8 cellular contexts compared by ENCODE assay signal in the genomic region with DNA sequence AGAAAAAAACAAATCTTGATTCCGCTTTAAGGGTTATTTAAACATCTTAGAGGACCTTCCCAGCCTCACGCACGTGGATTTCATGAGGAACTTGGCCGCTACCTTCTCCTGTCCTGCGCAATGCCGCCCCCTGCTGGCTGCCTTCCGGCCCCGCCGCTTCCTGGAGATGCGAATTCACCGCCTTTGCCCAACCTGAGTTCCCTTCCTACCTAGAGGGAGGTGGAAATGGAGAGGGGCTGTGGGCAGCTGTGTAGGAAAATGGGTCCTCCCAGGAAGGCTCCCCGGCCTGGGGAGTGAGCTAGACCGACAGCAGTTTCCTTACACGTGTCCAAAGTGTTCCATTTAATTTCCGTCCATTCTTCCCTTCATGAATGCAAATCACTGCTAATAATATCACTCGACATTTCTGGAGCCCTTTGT. TPM values are rescaled to one million over a fixed set of nuclear protein-coding genes. Genes with fewer than 3 reads are reported as not detected.
DNase-seq lines count a peak whose midpoint lies in the region; ATAC-seq, FAIRE-seq and TF ChIP-seq lines count a peak whose summit lies in the region.

No MANE protein-coding gene starts in this region.

- no peaks in the 10 kb centered on the region for H3K79me2 ChIP-seq in endothelial cell of umbilical vein (ENCODE audit: control insufficient read depth, insufficient read depth, low read length)

- CTCF ChIA-PET in endothelial cell of umbilical vein (lab: Charles Lee), result interaction anchor here (1.0 to 8.7 kb wide), 6 partner anchors 9 to 1138 kb away, joined by 3 to 91 read pairs (median 6); partner anchors contain the start of gene NETO2

- intact Hi-C loops in endothelial cell of umbilical vein (cut with micrococcal nuclease), result loop anchor here (1.0 to 5.0 kb wide), 7 partner anchors 40 to 1208 kb away; partner anchors contain the start of genes ITFG1 and PHKB

- no peaks in the 10 kb centered on the region for H3K4me1 ChIP-seq in endothelial cell of umbilical vein (ENCODE audit: control insufficient read depth, extremely low read depth, insufficient read depth, low read length)

- POLR2A ChIA-PET in endothelial cell of umbilical vein (lab: Charles Lee), result no interaction called here

- DNase-seq in ELF-1 (ENCODE audit: low read depth, low spot score) (peak; percentile 87), NOMO-1 treated with dmso at 0.1 percent for 144 hours (lab: John Stamatoyannopoulos, UW; ENCODE audit: unreplicated experiment) (peak; percentile 59), endothelial cell of umbilical vein (ENCODE audit: low read depth, low spot score) (peak; percentile 63), midbrain (lab: John Stamatoyannopoulos, UW) (peak; percentile 80)
- DNase-seq in activated CD8-positive, alpha-beta memory T cell treated with anti-CD3 and anti-CD28 coated beads, Interleukin-2, amount 50 U/mL, for 24 hours (ENCODE audit: extremely low read depth), result peak; percentile 67
- DNase-seq in stimulated activated CD8-positive, alpha-beta memory T cell treated with anti-CD3 and anti-CD28 coated beads, Interleukin-15, amount 100 ng/mL, for 48 hours (ENCODE audit: low read depth in 2 of 2), result peak; percentile 68 to 69

- H4K20me1 ChIP-seq in endothelial cell of umbilical vein (replicated peaks; ENCODE audit: control insufficient read depth, extremely low read depth, insufficient read depth, low read length), result no peaks in the 10 kb centered on the region

- H3K4me3 ChIP-seq in endothelial cell of umbilical vein (replicated peaks in 1 of 3; ENCODE audit: insufficient read depth in 1 of 3, low read depth in 1 of 3, low read length in 3 of 3), result no peak overlapping the region

- peak; percentile 49 for ATAC-seq in HG03432 (IDR thresholded peaks at IDR 0.05; ENCODE audit: unreplicated experiment)
- ATAC-seq in HG03469 (IDR thresholded peaks at IDR 0.05; ENCODE audit: unreplicated experiment), result no peak

- H3K36me3 ChIP-seq in endothelial cell of umbilical vein (ENCODE audit: control insufficient read depth in 2 of 2, extremely low read depth in 1 of 2, insufficient read depth in 2 of 2, low read length in 2 of 2), result no peaks in the 10 kb centered on the region

- TF ChIP-seq POLR2A in endothelial cell of umbilical vein (IDR thresholded peaks at IDR 0.05; ENCODE audit: low read depth, low read length), result no peak

- dilution Hi-C loops in endothelial cell of umbilical vein (cut with MboI; ENCODE audit: extremely low pct_ligation_motif_present, low sequenced_read_pairs), result no loop called here

- no peak overlapping the region for H3K9ac ChIP-seq in endothelial cell of umbilical vein (replicated peaks; ENCODE audit: extremely low read depth, insufficient read depth, low read length)

- peaks cover 0 to 3% of the 10 kb centered on the region in 2 experiments for H3K27me3 ChIP-seq in endothelial cell of umbilical vein (ENCODE audit: control insufficient read depth in 2 of 2, insufficient read depth in 2 of 2, low read length in 2 of 2)

- no TSS peak for BruUV-seq in endothelial cell of umbilical vein (replicated peaks; lab: Mats Ljungman, UMichigan)

- H3K27ac ChIP-seq in endothelial cell of umbilical vein (ENCODE audit: insufficient read depth, low read depth, low read length), result no peak overlapping the region

- peak; percentile 94 to 95 for TF ChIP-seq CTCF in endothelial cell of umbilical vein (IDR thresholded peaks at IDR 0.05; ENCODE audit: extremely low read depth in 1 of 2, insufficient read depth in 1 of 2, low read depth in 1 of 2, low read length in 2 of 2)

- no peaks in the 10 kb centered on the region for H3K9me3 ChIP-seq in endothelial cell of umbilical vein (replicated peaks; ENCODE audit: control insufficient read depth, insufficient read depth, low read length)

- FAIRE-seq in endothelial cell of umbilical vein (lab: Jason Lieb, UNC), result peak; percentile 77

- H2AFZ ChIP-seq in endothelial cell of umbilical vein (ENCODE audit: low read depth, low read length), result peak overlapping the region; percentile 1

- H3K4me2 ChIP-seq in endothelial cell of umbilical vein (ENCODE audit: insufficient read depth, low read length), result no peak overlapping the region

- no peaks in the 10 kb centered on the region for H3K9me1 ChIP-seq in endothelial cell of umbilical vein (replicated peaks; ENCODE audit: control insufficient read depth, extremely low read depth, insufficient read depth, low read length)

TF ChIP-seq in endothelial cell of umbilical vein, 7 proteins besides CTCF, POLR2A, EP300 and RAD21:
- no peak for TF ChIP-seq GATA2 (IDR thresholded peaks at IDR 0.05; ENCODE audit: insufficient read depth, insufficient read length, low read depth, low read length)
- TF ChIP-seq, protein P1, sequence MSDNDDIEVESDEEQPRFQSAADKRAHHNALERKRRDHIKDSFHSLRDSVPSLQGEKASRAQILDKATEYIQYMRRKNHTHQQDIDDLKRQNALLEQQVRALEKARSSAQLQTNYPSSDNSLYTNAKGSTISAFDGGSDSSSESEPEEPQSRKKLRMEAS (IDR thresholded peaks at IDR 0.05; ENCODE audit: insufficient read depth, insufficient read length), result peak; percentile 80
TF ChIP-seq in endothelial cell of umbilical vein: peak in this region for 1.

RNA-seq across cellular contexts. Expression of gene ABCC12, which starts 1.0 kb away (rescaled TPM):
- total RNA-seq in endothelial cell of umbilical vein, result not detected in 2 replicates
- not detected in 2 replicates for polyA plus RNA-seq in endothelial cell of umbilical vein
- polyA plus RNA-seq in endothelial cell of umbilical vein (2011; cell fraction: cytosol; rRNA removed), result not detected in 2 replicates
- polyA plus RNA-seq in endothelial cell of umbilical vein (2011; cell fraction: nucleus; rRNA removed), result not detected in 2 replicates
- not detected in 2 replicates for polyA plus RNA-seq in endothelial cell of umbilical vein (2012)
- polyA minus RNA-seq in endothelial cell of umbilical vein, result not detected in 2 replicates
- polyA minus RNA-seq in endothelial cell of umbilical vein (2011; cell fraction: cytosol; rRNA and poly(A)+ RNA removed), result not detected
- not detected in 2 replicates for polyA minus RNA-seq in endothelial cell of umbilical vein (2011; cell fraction: nucleus; rRNA and poly(A)+ RNA removed)
